ENCODE assay signal across 11 cellular contexts in the genomic region with DNA sequence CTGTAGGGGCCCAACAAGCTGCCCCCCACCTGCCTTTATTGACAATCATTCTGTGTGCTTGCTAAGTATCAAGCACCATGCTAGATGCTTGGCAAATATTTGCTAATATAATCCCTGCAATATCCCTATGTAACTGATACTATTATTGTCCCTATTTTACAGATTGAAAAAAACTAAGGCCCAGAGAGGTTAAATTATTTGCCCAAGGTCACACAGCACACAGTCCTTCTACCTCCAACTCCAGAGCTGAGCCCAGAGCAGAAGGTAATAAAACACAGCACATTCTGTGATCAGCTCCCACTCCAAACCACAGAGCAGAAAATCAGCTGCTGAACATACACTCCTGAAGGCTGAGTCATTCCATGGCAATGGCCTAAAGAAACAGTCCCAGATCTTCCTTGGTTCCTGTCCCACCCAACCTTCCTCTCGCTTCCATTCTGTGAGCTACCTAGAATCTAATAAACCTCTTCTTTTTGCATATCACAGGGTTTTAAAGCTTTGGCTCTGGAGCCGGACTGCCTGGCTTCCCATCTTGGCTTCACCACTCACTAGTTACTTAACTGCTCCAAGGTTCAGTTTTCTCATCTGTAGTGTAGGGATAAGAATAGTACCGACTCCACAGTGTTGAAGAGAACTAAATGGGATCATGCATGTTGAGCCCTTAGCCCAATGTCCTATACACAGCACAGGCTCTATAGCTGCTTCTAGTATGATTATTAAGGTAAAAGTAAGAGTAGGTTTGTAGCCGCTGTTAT.
DNase-seq lines count a peak whose midpoint lies in the region; ATAC-seq and TF ChIP-seq lines count a peak whose summit lies in the region.
"Had no signal": no experiment of that assay in that cellular context is flagged by ENCODE, and none has a peak within 500 bp of the region (broad histone marks: within the 10 kb centered on the region; RNA-seq: fewer than 3 reads in every experiment).

No MANE protein-coding gene starts in this region.

- H3K27ac Mint-ChIP-seq in stimulated activated memory B cell treated with anti-CD40 and anti-IgM and Interleukin-4, amounts not matched to agents 10 μg/mL and 1 μg/mL and 100 μg/mL, for 72 hours, result no peak overlapping the region

- no peak overlapping the region for H3K27ac ChIP-seq in SJSA1
- H3K27ac ChIP-seq: right atrium auricular region had no signal

- no peaks in the 10 kb centered on the region for H3K9me3 Mint-ChIP-seq in stimulated activated memory B cell treated with anti-CD40 and anti-IgM and Interleukin-4, amounts not matched to agents 10 μg/mL and 1 μg/mL and 100 μg/mL, for 72 hours

- no peak overlapping the region for H3K4me3 Mint-ChIP-seq in stimulated activated memory B cell treated with anti-CD40 and anti-IgM and Interleukin-4, amounts not matched to agents 10 μg/mL and 1 μg/mL and 100 μg/mL, for 72 hours

- H3K27me3 ChIP-seq in SJSA1 (replicated peaks), result no peaks in the 10 kb centered on the region
- H3K27me3 ChIP-seq: right atrium auricular region had no signal

- no peaks in the 10 kb centered on the region for H3K27me3 Mint-ChIP-seq in stimulated activated memory B cell treated with anti-CD40 and anti-IgM and Interleukin-4, amounts not matched to agents 10 μg/mL and 1 μg/mL and 100 μg/mL, for 72 hours

- peaks cover 26% of the 10 kb centered on the region for H3K4me1 ChIP-seq in SJSA1 (replicated peaks)
- H3K4me1 ChIP-seq: right atrium auricular region had no signal

- DNase-seq in GM04504 (ENCODE audit: low read depth) (peak; percentile 77), SJSA1 (ENCODE audit: low read depth in 1 of 2, low spot score in 2 of 2) (peak; percentile 67), fibroblast of the aortic adventitia (ENCODE audit: low read depth) (peak; percentile 79), stromal cell of bone marrow (ENCODE audit: low read depth) (peak; percentile 69), NCI-H128 (lab: John Stamatoyannopoulos, UW; ENCODE audit: unreplicated experiment) (no peak), NCI-H146 (lab: John Stamatoyannopoulos, UW) (no peak)
- DNase-seq: activated CD4-positive, alpha-beta T cell treated with anti-CD3 and anti-CD28 coated beads for 48 hours; NCI-H510A treated with DMSO at 0.1 percent for 48 hours had no signal

- no peaks in the 10 kb centered on the region for H3K36me3 ChIP-seq in SJSA1
- H3K36me3 ChIP-seq: right atrium auricular region had no signal

- no peaks in the 10 kb centered on the region for H3K36me3 Mint-ChIP-seq in stimulated activated memory B cell treated with anti-CD40 and anti-IgM and Interleukin-4, amounts not matched to agents 10 μg/mL and 1 μg/mL and 100 μg/mL, for 72 hours

- no peaks in the 10 kb centered on the region for H3K9me3 ChIP-seq in SJSA1 (replicated peaks)
- H3K9me3 ChIP-seq: right atrium auricular region had no signal

- no peaks in the 10 kb centered on the region for H3K4me1 Mint-ChIP-seq in stimulated activated memory B cell treated with anti-CD40 and anti-IgM and Interleukin-4, amounts not matched to agents 10 μg/mL and 1 μg/mL and 100 μg/mL, for 72 hours

- no peak for TF ChIP-seq CTCF in fibroblast of the aortic adventitia (IDR thresholded peaks at IDR 0.05; ENCODE audit: insufficient read depth, low read length)

- no peak overlapping the region for H3K4me3 ChIP-seq in SJSA1
- no peak overlapping the region for H3K4me3 ChIP-seq in fibroblast of the aortic adventitia (ENCODE audit: low read depth, low read length)
- H3K4me3 ChIP-seq: right atrium auricular region had no signal

- no peak for ATAC-seq in GM18861 (IDR thresholded peaks at IDR 0.05; ENCODE audit: unreplicated experiment)
- no peak for ATAC-seq in stimulated activated memory B cell treated with anti-CD40 and anti-IgM and Interleukin-4, amounts not matched to agents 10 μg/mL and 1 μg/mL and 100 μg/mL, for 72 hours

Comparison
In these comparisons a context has a peak if more than half of its experiments do, and no peak if none do; other contexts are left out.
1. DNase-seq: peak in GM04504 (single experiment), SJSA1 (2 of 2), fibroblast of the aortic adventitia (single experiment) and stromal cell of bone marrow (single experiment); none in NCI-H128 (single experiment) and NCI-H146 (single experiment).